Comparison of ENCODE assay signal across 1 cellular context in the genomic region with DNA sequence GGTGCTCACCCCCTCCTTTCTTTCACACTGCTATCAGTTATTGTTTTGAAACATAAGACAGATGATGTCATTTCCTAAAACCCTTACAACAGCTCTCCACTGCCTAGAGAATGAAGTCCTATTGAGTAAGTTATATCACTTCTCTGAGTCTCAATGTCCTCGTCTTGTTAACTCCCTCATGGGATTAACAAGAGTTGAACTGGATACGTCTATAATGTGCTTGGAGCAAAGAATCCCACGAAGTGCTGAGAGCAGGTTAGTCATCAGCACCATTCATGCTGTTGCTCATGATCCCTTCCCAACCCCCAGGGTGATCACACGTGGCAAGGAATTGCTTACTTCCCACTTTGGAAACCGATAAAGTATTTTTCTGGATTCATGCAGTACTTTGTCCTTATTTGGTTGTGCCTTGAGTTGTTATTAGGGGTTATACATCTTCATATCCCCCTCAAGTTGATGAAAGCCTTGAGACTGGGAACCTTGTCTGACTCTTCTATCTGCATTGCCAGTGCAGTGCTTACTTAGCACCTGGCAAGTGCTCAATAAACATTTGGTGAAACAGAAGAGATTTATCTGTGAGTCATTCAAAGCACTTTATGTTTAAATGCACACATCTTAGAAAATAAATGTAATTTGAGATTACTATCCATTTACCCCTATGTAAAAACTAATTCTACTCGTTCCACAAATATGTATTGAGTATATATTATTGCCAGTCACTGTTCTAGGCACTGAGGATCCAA.
TF ChIP-seq lines count a peak whose summit lies in the region.

No MANE protein-coding gene starts in this region.

TF ChIP-seq in IMR-90, 13 proteins besides CTCF, POLR2A, EP300 and RAD21 (continued from another document):
- TF ChIP-seq RFX5 (IDR thresholded peaks at IDR 0.05; ENCODE audit: low read depth, low read length) (0 out of 2 replicates have a peak, but pooled peaks have one; percentile 45), RCOR1 (IDR thresholded peaks at IDR 0.05; ENCODE audit: insufficient replicate concordance, low read length) (no peak), MAFK (IDR thresholded peaks at IDR 0.05; ENCODE audit: low read depth, low read length) (peak; percentile 39; the same call in 1 of the 2 replicates), BHLHE40 (IDR thresholded peaks at IDR 0.05; ENCODE audit: low read depth, low read length) (peak; percentile 84), FOS (IDR thresholded peaks at IDR 0.05; ENCODE audit: low read depth, low read length) (peak; percentile 44; the same call in 1 of the 2 replicates)
- TF ChIP-seq, protein P1, sequence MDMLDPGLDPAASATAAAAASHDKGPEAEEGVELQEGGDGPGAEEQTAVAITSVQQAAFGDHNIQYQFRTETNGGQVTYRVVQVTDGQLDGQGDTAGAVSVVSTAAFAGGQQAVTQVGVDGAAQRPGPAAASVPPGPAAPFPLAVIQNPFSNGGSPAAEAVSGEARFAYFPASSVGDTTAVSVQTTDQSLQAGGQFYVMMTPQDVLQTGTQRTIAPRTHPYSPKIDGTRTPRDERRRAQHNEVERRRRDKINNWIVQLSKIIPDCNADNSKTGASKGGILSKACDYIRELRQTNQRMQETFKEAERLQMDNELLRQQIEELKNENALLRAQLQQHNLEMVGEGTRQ (IDR thresholded peaks at IDR 0.05; ENCODE audit: low read depth, low read length) = peak; percentile 36; the same call in 1 of the 2 replicates
